In the genomic region with DNA sequence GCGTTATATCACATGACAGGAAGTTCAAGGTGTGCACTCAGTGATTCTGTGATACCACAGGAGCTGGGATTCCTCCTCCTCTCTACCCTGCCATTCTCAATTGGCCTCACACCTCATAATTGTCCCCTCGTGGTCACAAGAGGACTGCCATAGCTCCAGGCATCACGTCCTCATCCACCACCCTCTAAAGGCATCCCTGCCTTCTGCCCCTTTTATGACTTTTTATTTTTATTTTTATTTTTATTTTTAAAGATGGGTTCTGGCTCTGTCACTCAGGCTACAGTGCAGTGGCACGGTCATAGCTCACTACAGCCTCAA, we compare ENCODE assay signal across 15 cellular contexts. TPM values are rescaled to one million over a fixed set of nuclear protein-coding genes. Genes with fewer than 3 reads are reported as not detected.
DNase-seq lines count a peak whose midpoint lies in the region; ATAC-seq and TF ChIP-seq lines count a peak whose summit lies in the region.
"Had no signal": no experiment of that assay in that cellular context is flagged by ENCODE, and none has a peak within 500 bp of the region (broad histone marks: within the 10 kb centered on the region; RNA-seq: fewer than 3 reads in every experiment).

No MANE protein-coding gene starts in this region.

- H4K20me1 ChIP-seq in osteoblast (ENCODE audit: insufficient read depth, low read length) = no peaks in the 10 kb centered on the region

- H3K27ac Mint-ChIP-seq in CD4-positive, alpha-beta memory T cell = peak overlapping the region in 1 of 7 donors; percentile 74
- H3K27ac Mint-ChIP-seq: activated naive CD8-positive, alpha-beta T cell treated with anti-CD3 and anti-CD28 coated beads for 36 hours; brain had no signal

- H3K79me2 ChIP-seq in osteoblast (ENCODE audit: insufficient read depth, low read length) = no peaks in the 10 kb centered on the region

- no peak for ATAC-seq in gastroesophageal sphincter
- no peak for ATAC-seq in GM19452 (IDR thresholded peaks at IDR 0.05; ENCODE audit: unreplicated experiment)

- no peaks in the 10 kb centered on the region for H3K27me3 ChIP-seq in AG04450 (ENCODE audit: control insufficient read depth, insufficient read depth, low read length)
- H3K27me3 ChIP-seq in gastroesophageal sphincter = no peaks in the 10 kb centered on the region
- no peaks in the 10 kb centered on the region for H3K27me3 ChIP-seq in osteoblast (ENCODE audit: insufficient read depth, low read length)
- H3K27me3 ChIP-seq in stomach = no peaks in the 10 kb centered on the region
- no peaks in the 10 kb centered on the region for H3K27me3 ChIP-seq in CD4-positive, alpha-beta memory T cell (ENCODE audit: insufficient read depth, low read length)
- H3K27me3 ChIP-seq: tibial nerve had no signal

- no peaks in the 10 kb centered on the region for H3K36me3 Mint-ChIP-seq in CD4-positive, alpha-beta memory T cell
- H3K36me3 Mint-ChIP-seq: activated naive CD8-positive, alpha-beta T cell treated with anti-CD3 and anti-CD28 coated beads for 36 hours; brain had no signal

- TF ChIP-seq EP300 in gastroesophageal sphincter (IDR thresholded peaks at IDR 0.05) (no peak), stomach (IDR thresholded peaks at IDR 0.05) (no peak)

- WGBS in gastroesophageal sphincter (ENCODE audit: low coverage in 1 of 2), 2 donors = 96% methylated on average over 3 to 4 of the region's 4 CpGs
- WGBS in stomach, 5 donors = 90 to 93% (median 92%) methylated on average over 4 of the region's 4 CpGs

- no peak for TF ChIP-seq POLR2A in gastroesophageal sphincter (IDR thresholded peaks at IDR 0.05)
- no peak for TF ChIP-seq POLR2A in stomach (IDR thresholded peaks at IDR 0.05)

- intact Hi-C loops in stomach (cut with DNase I; ENCODE audit: low total_unique reads) = no loop called here
- intact Hi-C loops in CD4-positive, alpha-beta memory T cell (cut with micrococcal nuclease) = no loop called here

- H3K27ac ChIP-seq in AG04450 (ENCODE audit: low read depth, low read length) = peak overlapping the region; percentile 95
- peak overlapping the region in 3 of 4 donors; percentile 64 to 77 (median 70) for H3K27ac ChIP-seq in gastroesophageal sphincter
- H3K27ac ChIP-seq in osteoblast (ENCODE audit: low read depth, low read length) = peak overlapping the region; percentile 90
- H3K27ac ChIP-seq in stomach = no peak overlapping the region
- no peak overlapping the region for H3K27ac ChIP-seq in CD4-positive, alpha-beta memory T cell (ENCODE audit: low read depth, low read length)

- DNase-seq in AG04450 (ENCODE audit: low read depth, low spot score) (no peak), osteoblast (ENCODE audit: insufficient read length, low spot score, missing footprints) (no peak), stomach (no peak), GM03348 (ENCODE audit: low spot score) (no peak)
- DNase-seq in Jurkat, Clone E6-1 (ENCODE audit: low read depth, low spot score) = peak; percentile 39
- no peak for DNase-seq in CD4-positive, alpha-beta memory T cell
- DNase-seq: activated CD4-positive, alpha-beta T cell treated with anti-CD3 and anti-CD28 coated beads, Interleukin-2, amount 50 U/mL, for 48 hours; activated naive CD8-positive, alpha-beta T cell treated with anti-CD3 and anti-CD28 coated beads for 36 hours; activated T-cell treated with anti-CD3 and anti-CD28 coated beads, Interleukin-2, amount 50 U/mL, for 48 hours; NCI-H187 had no signal

- H3K4me3 Mint-ChIP-seq in CD4-positive, alpha-beta memory T cell = no peak overlapping the region
- H3K4me3 Mint-ChIP-seq: activated naive CD8-positive, alpha-beta T cell treated with anti-CD3 and anti-CD28 coated beads for 36 hours; brain had no signal

- no peak for TF ChIP-seq CTCF in AG04450 (IDR thresholded peaks at IDR 0.05; ENCODE audit: low read depth, low read length)
- TF ChIP-seq CTCF in gastroesophageal sphincter (IDR thresholded peaks at IDR 0.05) = no peak
- TF ChIP-seq CTCF in osteoblast (IDR thresholded peaks at IDR 0.05; ENCODE audit: extremely low read depth, low read depth, low read length) = no peak
- TF ChIP-seq CTCF in stomach (IDR thresholded peaks at IDR 0.05) = no peak

- POLR2A ChIA-PET in AG04450 (lab: Yijun Ruan, JAX) = interaction anchor here (0.8 to 1.2 kb wide), 3 partner anchors 12 to 70 kb away, joined by 5 to 6 read pairs (median 5); no protein-coding TSS in a partner anchor
- POLR2A ChIA-PET in CD4-positive, alpha-beta memory T cell (lab: Charles Lee; ENCODE audit: partially characterized antibody) = interaction anchor here (0.9 kb wide), 1 partner anchor 19 kb away, joined by 3 read pairs; no protein-coding TSS in a partner anchor

- peaks cover 0 to 7% (median 3%) of the 10 kb centered on the region in 8 donors for H3K9me3 Mint-ChIP-seq in CD4-positive, alpha-beta memory T cell

- H3K4me3 ChIP-seq in AG04450 (ENCODE audit: low read depth, low read length) = no peak overlapping the region
- H3K4me3 ChIP-seq in Jurkat, Clone E6-1 (ENCODE audit: low read length) = no peak overlapping the region
- H3K4me3 ChIP-seq in gastroesophageal sphincter = no peak overlapping the region
- H3K4me3 ChIP-seq in osteoblast (ENCODE audit: insufficient read depth, low read length) = no peak overlapping the region
- no peak overlapping the region for H3K4me3 ChIP-seq in stomach
- H3K4me3 ChIP-seq in CD4-positive, alpha-beta memory T cell (ENCODE audit: low read length in 2 of 2) = no peak overlapping the region
- H3K4me3 ChIP-seq: tibial nerve had no signal

- CTCF ChIA-PET in AG04450 (lab: Charles Lee) = no interaction called here
- CTCF ChIA-PET in CD4-positive, alpha-beta memory T cell (lab: Charles Lee; ENCODE audit: partially characterized antibody) = no interaction called here

- H3K4me1 Mint-ChIP-seq in CD4-positive, alpha-beta memory T cell = peaks cover 0 to 2% (median under 1%) of the 10 kb centered on the region in 4 donors

- H3K27me3 Mint-ChIP-seq in CD4-positive, alpha-beta memory T cell = peaks cover 0 to 3% of the 10 kb centered on the region in 2 donors
- H3K27me3 Mint-ChIP-seq: activated naive CD8-positive, alpha-beta T cell treated with anti-CD3 and anti-CD28 coated beads for 36 hours had no signal

- H3K4me2 ChIP-seq in osteoblast (ENCODE audit: insufficient read depth, low read length) = no peak overlapping the region

- no peak overlapping the region for H2AFZ ChIP-seq in osteoblast (ENCODE audit: low read length)

- H3K4me1 ChIP-seq in gastroesophageal sphincter (peaks cover 0 to 15% (median 4%) of the 10 kb centered on the region in 3 donors), osteoblast (ENCODE audit: insufficient read depth, low read length) (peaks cover 31% of the 10 kb centered on the region), stomach (peaks cover 0 to 15% (median 12%) of the 10 kb centered on the region in 4 donors)
- no peaks in the 10 kb centered on the region for H3K4me1 ChIP-seq in CD4-positive, alpha-beta memory T cell (ENCODE audit: insufficient read depth, low read length)

- H3K9me3 ChIP-seq in AG04450 (ENCODE audit: control insufficient read depth, insufficient read depth, low read length) (peaks cover 23% of the 10 kb centered on the region), gastroesophageal sphincter (peaks cover 0 to 11% (median 0%) of the 10 kb centered on the region in 3 donors), osteoblast (ENCODE audit: low read depth, low read length) (no peaks in the 10 kb centered on the region), stomach (peaks cover 0 to 14% (median 8%) of the 10 kb centered on the region in 4 donors)
- H3K9me3 ChIP-seq in CD4-positive, alpha-beta memory T cell (ENCODE audit: control insufficient read depth in 1 of 2, low read length in 2 of 2) = no peaks in the 10 kb centered on the region
- H3K9me3 ChIP-seq: Caco-2 had no signal

- H3K36me3 ChIP-seq in gastroesophageal sphincter = no peaks in the 10 kb centered on the region
- H3K36me3 ChIP-seq in osteoblast (ENCODE audit: insufficient read depth, low read length) = no peaks in the 10 kb centered on the region
- H3K36me3 ChIP-seq in stomach = no peaks in the 10 kb centered on the region
- H3K36me3 ChIP-seq in CD4-positive, alpha-beta memory T cell (ENCODE audit: insufficient read depth, low read length) = no peaks in the 10 kb centered on the region

RNA-seq across cellular contexts. Expression of a gene that starts 47.0 kb away (rescaled TPM):
- polyA plus RNA-seq in AG04450 (2011; rRNA removed) (2.0 and 2.2 TPM in 2 replicates), stomach (10 to 100 TPM; 15.0 to 36.0 (median 25.3) TPM)
- 5.3 and 6.3 TPM in 2 replicates for polyA minus RNA-seq in AG04450 (2011; rRNA and poly(A)+ RNA removed)
- polyA plus RNA-seq in Jurkat, Clone E6-1 (2012; ENCODE audit: insufficient read depth, insufficient read length) = 13.0 TPM
- total RNA-seq in gastroesophageal sphincter (100 to 1,000 TPM in 2 of 4 donors, 10 to 100 TPM in 2; 66.0 to 162 (median 120) TPM), osteoblast (32.6 and 35.9 TPM in 2 replicates), stomach (10 to 100 TPM; 11.1 to 93.0 (median 55.9) TPM)
- under 1 TPM in 1 of 2 experiments, not detected in 1; 0.20 TPM for total RNA-seq in CD4-positive, alpha-beta memory T cell
- polyA plus RNA-seq in CD4-positive, alpha-beta memory T cell = not detected

Comparison
In these comparisons a context has a peak if more than half of its experiments do, and no peak if none do; other contexts are left out.
1. H3K27ac ChIP-seq: peak in AG04450 (single experiment), gastroesophageal sphincter (3 of 4) and osteoblast (single experiment); none in stomach (0 of 5) and CD4-positive, alpha-beta memory T cell (single experiment).
2. RNA of a gene that starts 47.0 kb away (total RNA-seq): 66.0 to 162 TPM in gastroesophageal sphincter, 11.1 to 93.0 TPM in stomach and 32.6 to 35.9 TPM in osteoblast; 0.20 TPM in CD4-positive, alpha-beta memory T cell; every median in the first group is over 10 times any median in the second.